Comparison of ENCODE assay signal across 8 cellular contexts in the genomic region with DNA sequence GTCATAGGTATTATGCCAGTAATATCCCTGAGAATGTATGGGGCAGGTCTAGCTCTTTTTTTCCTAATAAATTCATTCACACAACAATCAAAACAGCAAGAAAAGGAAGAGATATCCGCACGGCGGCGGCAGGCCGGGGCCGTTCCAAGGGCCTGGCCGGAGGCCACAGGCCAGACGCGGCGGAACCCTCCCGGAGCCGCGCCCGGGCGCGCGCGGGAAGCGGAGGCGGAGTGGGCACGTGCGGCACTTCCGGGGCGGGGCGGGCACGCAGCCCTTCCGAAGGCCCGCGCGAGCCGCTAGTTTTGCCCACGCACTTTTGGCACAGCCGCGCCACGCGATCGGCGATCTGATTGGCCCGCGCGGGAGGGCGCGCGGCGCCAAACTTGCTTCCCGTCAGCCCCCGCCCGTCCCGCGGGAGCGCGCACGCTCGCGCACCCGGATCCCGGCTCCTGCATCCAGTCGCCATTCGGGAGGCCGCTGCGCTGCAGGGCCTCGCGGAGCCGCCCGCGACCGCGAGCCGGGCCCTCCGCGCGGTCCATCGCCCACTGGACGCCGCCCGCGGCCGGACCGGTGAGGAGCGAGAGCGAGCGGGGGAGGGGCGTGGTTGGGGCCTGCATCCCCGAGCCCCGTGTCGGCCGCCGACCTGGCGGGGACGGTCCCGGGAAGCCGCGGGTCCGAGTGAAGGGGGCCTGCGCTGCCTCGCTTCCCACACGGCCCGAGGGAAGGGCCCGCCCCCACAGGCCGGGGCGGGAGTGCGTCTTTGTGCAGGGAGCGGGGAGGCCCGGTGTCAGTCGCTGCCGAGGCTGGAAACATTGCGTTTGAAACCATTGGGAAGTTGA. TPM values are rescaled to one million over a fixed set of nuclear protein-coding genes. Genes with fewer than 3 reads are reported as not detected.
DNase-seq lines count a peak whose midpoint lies in the region; ATAC-seq and TF ChIP-seq lines count a peak whose summit lies in the region.

A gene with protein sequence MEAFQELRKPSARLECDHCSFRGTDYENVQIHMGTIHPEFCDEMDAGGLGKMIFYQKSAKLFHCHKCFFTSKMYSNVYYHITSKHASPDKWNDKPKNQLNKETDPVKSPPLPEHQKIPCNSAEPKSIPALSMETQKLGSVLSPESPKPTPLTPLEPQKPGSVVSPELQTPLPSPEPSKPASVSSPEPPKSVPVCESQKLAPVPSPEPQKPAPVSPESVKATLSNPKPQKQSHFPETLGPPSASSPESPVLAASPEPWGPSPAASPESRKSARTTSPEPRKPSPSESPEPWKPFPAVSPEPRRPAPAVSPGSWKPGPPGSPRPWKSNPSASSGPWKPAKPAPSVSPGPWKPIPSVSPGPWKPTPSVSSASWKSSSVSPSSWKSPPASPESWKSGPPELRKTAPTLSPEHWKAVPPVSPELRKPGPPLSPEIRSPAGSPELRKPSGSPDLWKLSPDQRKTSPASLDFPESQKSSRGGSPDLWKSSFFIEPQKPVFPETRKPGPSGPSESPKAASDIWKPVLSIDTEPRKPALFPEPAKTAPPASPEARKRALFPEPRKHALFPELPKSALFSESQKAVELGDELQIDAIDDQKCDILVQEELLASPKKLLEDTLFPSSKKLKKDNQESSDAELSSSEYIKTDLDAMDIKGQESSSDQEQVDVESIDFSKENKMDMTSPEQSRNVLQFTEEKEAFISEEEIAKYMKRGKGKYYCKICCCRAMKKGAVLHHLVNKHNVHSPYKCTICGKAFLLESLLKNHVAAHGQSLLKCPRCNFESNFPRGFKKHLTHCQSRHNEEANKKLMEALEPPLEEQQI (plus strand): TSS at position 430 of the 839 bp plus-strand sequence. CDS start 9,340 bp downstream, outside the sequence.

- POLR2A ChIA-PET in CD8-positive, alpha-beta memory T cell (lab: Charles Lee): interaction anchor here (0.6 to 1.5 kb wide), 3 partner anchors 32 to 70 kb away, joined by 3 to 6 read pairs (median 3); a partner anchor contains a TSS

- no peaks in the 10 kb centered on the region for H3K9me3 Mint-ChIP-seq in CD8-positive, alpha-beta memory T cell

- peak within 1 kb of the TSS; percentile 63 to 96 (median 92) for H3K27ac Mint-ChIP-seq in CD8-positive, alpha-beta memory T cell

- no peaks in the 10 kb centered on the region for H3K9me3 ChIP-seq in CD8-positive, alpha-beta memory T cell (ENCODE audit: low read length)
- H3K9me3 ChIP-seq in ectodermal cell (ENCODE audit: control insufficient read depth, low read length): no peaks in the 10 kb centered on the region
- H3K9me3 ChIP-seq in lower lobe of right lung: no peaks in the 10 kb centered on the region

- peak within 1 kb of the TSS; percentile 82 to 90 (median 88) for H3K4me3 Mint-ChIP-seq in CD8-positive, alpha-beta memory T cell

- WGBS in ectodermal cell, 2 experiments: 0% methylated on average over 107 of the region's 107 CpGs

- CTCF ChIA-PET in CD8-positive, alpha-beta memory T cell (lab: Charles Lee): interaction anchor here (1.0 to 2.4 kb wide), 2 partner anchors 26 to 34 kb away, joined by 3 to 6 read pairs; no protein-coding TSS in a partner anchor

- ATAC-seq in GM19467 (IDR thresholded peaks at IDR 0.05; ENCODE audit: unreplicated experiment) (peak; percentile 84), lower lobe of right lung (peak; percentile 98)

- H3K27me3 Mint-ChIP-seq in CD8-positive, alpha-beta memory T cell: no peaks in the 10 kb centered on the region

- DNase-seq in CD8-positive, alpha-beta memory T cell: peak; percentile 80 to 91 (median 87)
- DNase-seq in HPDE6-E6E7 (ENCODE audit: extremely low spot score) (peak; percentile 85), NK-92 (lab: John Stamatoyannopoulos, UW; ENCODE audit: unreplicated experiment) (peak; percentile 35), lower lobe of right lung (peak; percentile 98)
- DNase-seq in activated CD8-positive, alpha-beta memory T cell treated with anti-CD3 and anti-CD28 coated beads for 1 hour (ENCODE audit: extremely low read depth in 1 of 2, low read depth in 1 of 2): peak; percentile 65 to 79
- DNase-seq in stimulated activated CD4-positive, alpha-beta T cell treated with anti-CD3 and anti-CD28 coated beads, TNF-alpha, amount 100 ng/mL, for 1 hour (ENCODE audit: low read depth in 3 of 3, low spot score in 1 of 3): peak; percentile 70 to 87 (median 80)

- no peak for TF ChIP-seq CTCF in lower lobe of right lung (IDR thresholded peaks at IDR 0.05)

- peaks cover 0 to 6% (median 0%) of the 10 kb centered on the region in 3 donors for H3K36me3 Mint-ChIP-seq in CD8-positive, alpha-beta memory T cell

- intact Hi-C loops in lower lobe of right lung (cut with DNase I): no loop called here

- H3K27me3 ChIP-seq in CD8-positive, alpha-beta memory T cell (ENCODE audit: insufficient read depth, low read length, poor library complexity, severe bottlenecking): no peaks in the 10 kb centered on the region
- H3K27me3 ChIP-seq in ectodermal cell (ENCODE audit: control insufficient read depth, insufficient read depth, low read length, poor library complexity, severe bottlenecking) (no peaks in the 10 kb centered on the region), lower lobe of right lung (ENCODE audit: low read depth) (no peaks in the 10 kb centered on the region)

- H3K36me3 ChIP-seq in CD8-positive, alpha-beta memory T cell (ENCODE audit: insufficient read depth, low read length): no peaks in the 10 kb centered on the region
- H3K36me3 ChIP-seq in ectodermal cell (ENCODE audit: control insufficient read depth, insufficient read depth, low read length) (no peaks in the 10 kb centered on the region), lower lobe of right lung (no peaks in the 10 kb centered on the region)

- H3K27ac ChIP-seq in CD8-positive, alpha-beta memory T cell (ENCODE audit: low read depth, low read length): peak within 1 kb of the TSS; percentile 64
- H3K27ac ChIP-seq in ectodermal cell (ENCODE audit: insufficient read depth, low read depth, low read length, poor library complexity, severe bottlenecking) (peak within 1 kb of the TSS; percentile 89), lower lobe of right lung (peak within 1 kb of the TSS; percentile 95)

- H3K4me1 Mint-ChIP-seq in CD8-positive, alpha-beta memory T cell: peaks cover 41 to 50% (median 45%) of the 10 kb centered on the region in 3 donors

- H3K4me1 ChIP-seq in CD8-positive, alpha-beta memory T cell (ENCODE audit: insufficient read depth, low read length): peaks cover 11% of the 10 kb centered on the region
- H3K4me1 ChIP-seq in ectodermal cell (ENCODE audit: control insufficient read depth, insufficient read depth, low read length) (no peaks in the 10 kb centered on the region), lower lobe of right lung (peaks cover 37% of the 10 kb centered on the region)

- H3K4me3 ChIP-seq in CD8-positive, alpha-beta memory T cell (ENCODE audit: low read length): peak within 1 kb of the TSS; percentile 35
- H3K4me3 ChIP-seq in ectodermal cell (ENCODE audit: insufficient read depth, low read depth, low read length): peak within 1 kb of the TSS; percentile 77
- peak within 1 kb of the TSS; percentile 94 for H3K4me3 ChIP-seq in lower lobe of right lung

RNA-seq across cellular contexts. Expression of the gene that starts here (rescaled TPM):
- total RNA-seq in CD8-positive, alpha-beta memory T cell: 10 to 100 TPM; 42.6 to 48.3 TPM
- 7.3 TPM for polyA plus RNA-seq in CD8-positive, alpha-beta memory T cell
- 63.9 TPM for polyA plus RNA-seq in ectodermal cell (2013, experiment 1 of 4)
- polyA plus RNA-seq in ectodermal cell (2013, experiment 2 of 4): 74.0 TPM
- 58.6 TPM for polyA plus RNA-seq in ectodermal cell (2013, experiment 3 of 4)
- polyA plus RNA-seq in ectodermal cell (2013, experiment 4 of 4): 59.5 TPM
- total RNA-seq in lower lobe of right lung: 19.3 TPM

Comparison
In these comparisons a context has a peak if more than half of its experiments do, and no peak if none do; other contexts are left out.
1. Peak in every context shown above with its lines: DNase-seq, ATAC-seq, H3K4me3 ChIP-seq and H3K27ac ChIP-seq.
2. DNase-seq: peak in every context shown above with its lines; median percentile 98 in lower lobe of right lung; 87 in CD8-positive, alpha-beta memory T cell; 85 in HPDE6-E6E7; 80 in stimulated activated CD4-positive, alpha-beta T cell treated with anti-CD3 and anti-CD28 coated beads, TNF-alpha, amount 100 ng/mL, for 1 hour; 72 in activated CD8-positive, alpha-beta memory T cell treated with anti-CD3 and anti-CD28 coated beads for 1 hour; 35 in NK-92.
3. H3K4me3 ChIP-seq: peak in every context shown above with its lines; median percentile 94 in lower lobe of right lung; 77 in ectodermal cell; 35 in CD8-positive, alpha-beta memory T cell.